ENCODE assay signal across 1 cellular context in the genomic region with DNA sequence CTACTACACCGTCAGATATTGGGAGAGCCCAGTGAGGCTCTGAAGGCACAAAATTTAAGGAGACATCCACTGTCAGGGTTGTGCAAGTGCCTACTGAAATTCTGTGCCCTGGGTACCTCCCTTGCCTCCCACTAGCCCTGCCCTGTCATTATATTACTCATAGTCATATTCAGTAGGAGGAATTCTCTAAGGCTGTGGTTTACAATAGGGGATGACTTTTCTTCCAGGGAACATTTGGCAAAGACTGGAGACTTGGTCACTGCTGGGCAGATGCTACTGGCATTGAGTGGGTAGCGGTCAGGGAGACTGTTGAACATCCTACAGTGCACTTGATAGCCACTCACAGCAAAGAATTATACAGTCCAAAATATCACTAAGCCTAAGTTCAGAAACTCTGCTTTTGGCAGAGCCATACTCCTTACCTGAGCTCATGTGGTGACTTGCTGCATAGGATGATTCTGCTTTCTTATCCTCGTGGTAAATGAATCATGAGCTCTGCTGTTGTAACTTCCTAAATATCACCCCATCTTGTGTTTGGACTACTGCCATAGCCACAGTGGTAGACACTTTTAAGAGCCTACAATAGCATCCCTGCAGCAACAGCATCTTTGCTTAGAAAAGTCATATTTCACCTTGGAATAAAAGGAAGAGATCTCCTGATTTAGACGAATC.
TF ChIP-seq lines count a peak whose summit lies in the region.

No MANE protein-coding gene starts in this region.

TF ChIP-seq in GM23338, 12 proteins besides CTCF, POLR2A, EP300 and RAD21 (continued from another document):
- TF ChIP-seq ZNF462 (CRISPR knock-in tag; IDR thresholded peaks at IDR 0.05) (no peak), ETS1 (IDR thresholded peaks at IDR 0.05) (no peak), STAT1 (IDR thresholded peaks at IDR 0.05; ENCODE audit: unreplicated experiment) (no peak), ZNF331 (CRISPR knock-in tag; IDR thresholded peaks at IDR 0.05; ENCODE audit: low read depth) (no peak), EZH2phosphoT487 (IDR thresholded peaks at IDR 0.05; ENCODE audit: unreplicated experiment) (no peak), POLR2AphosphoS5 (IDR thresholded peaks at IDR 0.05; ENCODE audit: low read depth) (no peak), JUNB (IDR thresholded peaks at IDR 0.05; ENCODE audit: unreplicated experiment) (no peak)
